1 cellular context compared by ENCODE assay signal in genomic region chr17:29279397-29280070, GRCh38.
A peak's percentile ranks its signal among the peaks of the same experiment; 100 is the strongest.
TF ChIP-seq lines count a peak whose summit lies in the region.

No MANE protein-coding gene starts in this region.

TF ChIP-seq in H1, 55 proteins besides CTCF, POLR2A, EP300 and RAD21:
- TF ChIP-seq POLR2AphosphoS5 (IDR thresholded peaks at IDR 0.05; ENCODE audit: low read depth, low read length) = peak; percentile 25; the same call in 1 of the 2 replicates
- no peak for TF ChIP-seq ZNF274 (IDR thresholded peaks at IDR 0.05; ENCODE audit: borderline replicate concordance, extremely low read depth, low read length)
